In the genomic region with DNA sequence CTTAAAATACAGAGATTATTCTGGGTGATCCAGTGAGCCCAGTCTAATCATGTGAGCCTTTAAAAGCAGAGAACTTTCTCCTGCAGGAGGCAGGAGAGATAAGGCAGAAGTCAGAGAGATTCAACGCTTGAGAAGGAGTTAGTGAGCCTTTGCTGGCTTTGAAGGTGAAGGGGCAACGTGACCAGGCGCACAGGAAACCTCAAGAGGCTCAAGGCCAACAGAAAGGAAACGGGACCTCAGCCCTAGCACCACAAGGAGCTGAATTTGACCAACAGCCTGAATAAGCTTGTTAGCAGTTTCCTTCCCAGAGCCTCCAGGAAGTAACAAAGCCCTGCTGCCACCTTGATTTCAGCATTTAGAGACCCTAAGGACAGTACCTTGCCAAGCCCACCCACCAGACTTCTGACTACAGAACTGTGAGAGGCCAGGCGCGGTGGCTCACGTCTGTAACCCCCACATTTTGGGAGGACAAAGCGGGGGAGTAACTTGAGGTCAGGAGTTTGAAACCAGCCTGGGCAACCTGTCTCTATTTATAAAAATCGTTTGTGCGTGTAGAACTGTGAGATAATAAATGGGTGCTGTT, we compare ENCODE assay signal across 8 cellular contexts.
DNase-seq lines count a peak whose midpoint lies in the region; ATAC-seq and TF ChIP-seq lines count a peak whose summit lies in the region.

No MANE protein-coding gene starts in this region.

- no peaks in the 10 kb centered on the region for H3K36me3 ChIP-seq in testis (ENCODE audit: low read depth, missing control alignments)

- H3K27ac ChIP-seq in testis, result no peak overlapping the region

- 55 to 58% methylated on average over 10 of the region's 10 CpGs for WGBS in testis, 2 donors

- TF ChIP-seq CTCF in AG10803 (conservative IDR thresholded peaks at IDR 0.05; ENCODE audit: low read length) (peak; percentile 32), fibroblast of the aortic adventitia (IDR thresholded peaks at IDR 0.05; ENCODE audit: insufficient read depth, low read length) (peak; percentile 48), testis (IDR thresholded peaks at IDR 0.05) (peak in 1 of 3 experiments; percentile 11), omental fat pad (IDR thresholded peaks at IDR 0.05) (no peak)

- intact Hi-C loops in testis (cut with DNase I; ENCODE audit: low total_unique reads), result no loop called here

- H3K4me3 ChIP-seq in AG10803 (ENCODE audit: low read length) (no peak overlapping the region), fibroblast of the aortic adventitia (ENCODE audit: low read depth, low read length) (no peak overlapping the region), testis (no peak overlapping the region)

- DNase-seq in AG10803 (ENCODE audit: low read depth) (no peak), SKM-1 treated with dmso at 0.1 percent for 144 hours (lab: John Stamatoyannopoulos, UW; ENCODE audit: unreplicated experiment) (peak; percentile 95), fibroblast of the aortic adventitia (ENCODE audit: low read depth) (peak; percentile 22), testis (peak; percentile 28), omental fat pad (ENCODE audit: low spot score) (no peak), NCI-H2029 treated with DMSO at 0.1 percent for 48 hours (lab: John Stamatoyannopoulos, UW) (no peak)

- H3K9me3 ChIP-seq in testis, result no peaks in the 10 kb centered on the region

- peaks cover 7% of the 10 kb centered on the region for H3K4me1 ChIP-seq in testis

- TF ChIP-seq POLR2A in testis (IDR thresholded peaks at IDR 0.05), result no peak

- no peaks in the 10 kb centered on the region for H3K27me3 ChIP-seq in testis

- ATAC-seq in GM18868 (IDR thresholded peaks at IDR 0.05; ENCODE audit: unreplicated experiment) (peak; percentile 70), HG03045 (IDR thresholded peaks at IDR 0.05; ENCODE audit: unreplicated experiment) (peak; percentile 76), omental fat pad (ENCODE audit: low FRiP score) (no peak)

Comparison
In these comparisons a context has a peak if more than half of its experiments do, and no peak if none do; other contexts are left out.
1. DNase-seq: peak in SKM-1 treated with dmso at 0.1 percent for 144 hours (single experiment), fibroblast of the aortic adventitia (single experiment) and testis (single experiment); none in AG10803 (single experiment), omental fat pad (single experiment) and NCI-H2029 treated with DMSO at 0.1 percent for 48 hours (single experiment).
2. CTCF ChIP-seq: peak in AG10803 (single experiment) and fibroblast of the aortic adventitia (single experiment); none in omental fat pad (0 of 3).